ENCODE assay signal across 2 cellular contexts in genomic region chr19:33301900-33302174, GRCh38.
TF ChIP-seq lines count a peak whose summit lies in the region.

No MANE protein-coding gene starts in this region.

TF ChIP-seq in endothelial cell of umbilical vein, 7 proteins besides CTCF, POLR2A, EP300 and RAD21 (continued from another document):
- no peak for TF ChIP-seq POLR2AphosphoS5 (IDR thresholded peaks at IDR 0.05; ENCODE audit: insufficient read depth, low read depth, low read length)
TF ChIP-seq in endothelial cell of umbilical vein: peak in this region for 1.

TF ChIP-seq in neural cell, 6 proteins besides CTCF, POLR2A, EP300 and RAD21 (continued from another document):
- TF ChIP-seq MXI1 (conservative IDR thresholded peaks at IDR 0.05; ENCODE audit: poor library complexity, severe bottlenecking) (no peak), REST (IDR thresholded peaks at IDR 0.05; ENCODE audit: borderline replicate concordance) (no peak)
TF ChIP-seq in neural cell: peak in this region for 0.
